8 cellular contexts compared by ENCODE assay signal in genomic region chr6:138588805-138589434, GRCh38.
DNase-seq lines count a peak whose midpoint lies in the region; ATAC-seq, FAIRE-seq and TF ChIP-seq lines count a peak whose summit lies in the region.

No MANE protein-coding gene starts in this region.

- H3K27ac ChIP-seq in WERI-Rb-1 (no peak overlapping the region), kidney (ENCODE audit: low read depth in 2 of 2, low read length in 2 of 2) (no peak overlapping the region)

- no peaks in the 10 kb centered on the region for H3K36me3 ChIP-seq in WERI-Rb-1
- no peaks in the 10 kb centered on the region for H3K36me3 ChIP-seq in kidney (ENCODE audit: control insufficient read depth in 1 of 2, insufficient read depth in 2 of 2, low read length in 2 of 2)

- TF ChIP-seq POLR2A in H54 (IDR thresholded peaks at IDR 0.05; ENCODE audit: low read depth, low read length) = no peak

- TF ChIP-seq CTCF in WERI-Rb-1 (IDR thresholded peaks at IDR 0.05; ENCODE audit: low read depth, low read length) (peak; percentile 77), cardiac fibroblast (IDR thresholded peaks at IDR 0.05; ENCODE audit: low read depth, low read length) (peak; percentile 92), kidney (IDR thresholded peaks at IDR 0.05; ENCODE audit: borderline replicate concordance, extremely low read depth, insufficient read depth) (peak; percentile 94)

- H3K4me3 ChIP-seq in WERI-Rb-1 (ENCODE audit: low read depth, low read length) = no peak overlapping the region
- no peak overlapping the region for H3K4me3 ChIP-seq in cardiac fibroblast (replicated peaks in 1 of 2; ENCODE audit: low read depth in 2 of 2, low read length in 2 of 2)
- no peak overlapping the region for H3K4me3 ChIP-seq in kidney (ENCODE audit: low read length in 2 of 2)

- DNase-seq in CMK (ENCODE audit: low read depth) = peak; percentile 35
- peak; percentile 31 for DNase-seq in H54 (ENCODE audit: insufficient read length, low spot score)
- DNase-seq in NCI-H2171 (lab: John Stamatoyannopoulos, UW) = peak; percentile 47
- DNase-seq in WERI-Rb-1 = peak; percentile 63
- peak; percentile 88 to 89 for DNase-seq in cardiac fibroblast (ENCODE audit: low read depth in 2 of 2)
- no peak for DNase-seq in kidney
- DNase-seq in stimulated activated CD4-positive, alpha-beta T cell treated with anti-CD3 and anti-CD28 coated beads, Interleukin-2, amount 100 ng/mL, for 4 hours (ENCODE audit: low read depth) = peak; percentile 39

- H3K27me3 ChIP-seq in WERI-Rb-1 (ENCODE audit: insufficient read depth, low read depth, severe bottlenecking) = no peaks in the 10 kb centered on the region

- H3K9ac ChIP-seq in kidney (ENCODE audit: low read length in 2 of 2) = no peak overlapping the region

- FAIRE-seq in H54 (lab: Jason Lieb, UNC) = peak; percentile 70
- no peak for FAIRE-seq in kidney (lab: Jason Lieb, UNC)

- H3K9me3 ChIP-seq in WERI-Rb-1 (ENCODE audit: severe bottlenecking) = no peaks in the 10 kb centered on the region
- no peaks in the 10 kb centered on the region for H3K9me3 ChIP-seq in kidney (ENCODE audit: control insufficient read depth in 1 of 2, low read length in 2 of 2)

- intact Hi-C loops in kidney (cut with DNase I) = loop anchor here (5.0 kb wide), 1 partner anchor 178 kb away; no protein-coding TSS in a partner anchor

- ATAC-seq in GM18520 (IDR thresholded peaks at IDR 0.05; ENCODE audit: unreplicated experiment) = no peak

- peaks cover 3 to 4% of the 10 kb centered on the region in 2 donors for H3K4me1 ChIP-seq in kidney (ENCODE audit: control insufficient read depth in 1 of 2, insufficient read depth in 1 of 2, low read depth in 1 of 2, low read length in 2 of 2)
